1 cellular context compared by ENCODE assay signal in genomic region chr16:30698139-30698815, GRCh38.
A peak's percentile ranks its signal among the peaks of the same experiment; 100 is the strongest.
TF ChIP-seq lines count a peak whose summit lies in the region.

No MANE protein-coding gene starts in this region.

TF ChIP-seq in K562, 482 proteins besides CTCF, POLR2A, EP300 and RAD21 (continued from another document and continues in another):
- TF ChIP-seq SRF (CRISPR knock-in tag; IDR thresholded peaks at IDR 0.05) (peak in 1 of 2 experiments; percentile 59; a peak in 1 of 4 replicates), FOXA1 (IDR thresholded peaks at IDR 0.05; ENCODE audit: borderline replicate concordance) (no peak), HNRNPH1 (optimal IDR thresholded peaks at IDR 0.05; ENCODE audit: low read depth, low read length) (no peak), CUX1 (CRISPR knock-in tag; IDR thresholded peaks at IDR 0.05) (no peak), BHLHE40 (IDR thresholded peaks at IDR 0.05; ENCODE audit: low read length) (no peak), NR3C1 (CRISPR knock-in tag; IDR thresholded peaks at IDR 0.05) (peak; percentile 33; the same call in 1 of the 2 replicates), ZNF639 (CRISPR knock-in tag; conservative IDR thresholded peaks at IDR 0.05 in 1 of 2, IDR thresholded peaks at IDR 0.05 in 1 of 2) (peak in 1 of 2 experiments; percentile 93; a peak in 2 of 4 replicates), XRCC5 (IDR thresholded peaks at IDR 0.05; ENCODE audit: low read depth, low read length) (peak; percentile 49; the same call in 1 of the 2 replicates), MBD2 (IDR thresholded peaks at IDR 0.05; ENCODE audit: borderline replicate concordance, low read depth) (peak; percentile 69), ZNF143 (CRISPR knock-in tag; IDR thresholded peaks at IDR 0.05) (peak; percentile 1; the same call in 1 of the 2 replicates), ELF4 (CRISPR knock-in tag; IDR thresholded peaks at IDR 0.05) (peak; percentile 60), MTA2 (IDR thresholded peaks at IDR 0.05; ENCODE audit: low read depth) (no peak), BRD4 (IDR thresholded peaks at IDR 0.05) (peak; percentile 98), SMARCC2 (IDR thresholded peaks at IDR 0.05; ENCODE audit: low read depth) (no peak), RBM22 (IDR thresholded peaks at IDR 0.05; ENCODE audit: low read depth, low read length, poor library complexity, severe bottlenecking) (peak; percentile 88), SUPT5H (IDR thresholded peaks at IDR 0.05) (peak; percentile 94), GABPB2 (CRISPR knock-in tag; conservative IDR thresholded peaks at IDR 0.05) (peak; percentile 55; the same call in 1 of the 2 replicates), FOSL1 (tag; conservative IDR thresholded peaks at IDR 0.05) (peak; percentile 40; the same call in 1 of the 2 replicates), TBL1XR1 (IDR thresholded peaks at IDR 0.05; ENCODE audit: low read length in 2 of 2) (peak; percentile 28 to 66; a peak in 2 of 4 replicates), ARID3A (IDR thresholded peaks at IDR 0.05; ENCODE audit: borderline replicate concordance, low read depth, low read length) (no peak), POLR2AphosphoS2 (IDR thresholded peaks at IDR 0.05; ENCODE audit: low read length) (peak; percentile 62; the same call in 1 of the 2 replicates), LEF1 (IDR thresholded peaks at IDR 0.05) (no peak), E2F3 (CRISPR knock-in tag; IDR thresholded peaks at IDR 0.05) (peak; percentile 10; the same call in 1 of the 2 replicates), NFRKB (IDR thresholded peaks at IDR 0.05; ENCODE audit: low read depth) (peak; percentile 100), STAT5A (IDR thresholded peaks at IDR 0.05; ENCODE audit: borderline replicate concordance, low read length) (no peak; the same call in 1 of the 2 replicates), KAT7 (CRISPR knock-in tag; IDR thresholded peaks at IDR 0.05; ENCODE audit: borderline replicate concordance) (peak; percentile 45; the same call in 1 of the 2 replicates), SIRT6 (IDR thresholded peaks at IDR 0.05; ENCODE audit: low read depth, low read length) (peak; percentile 49), CBX8 (IDR thresholded peaks at IDR 0.05; ENCODE audit: borderline replicate concordance, extremely low read depth, low read depth, low read length, poor library complexity, severe bottlenecking) (no peak), ATF1 (CRISPR knock-in tag; IDR thresholded peaks at IDR 0.05) (no peak), ATF1 (tag; IDR thresholded peaks at IDR 0.05) (peak; percentile 94)
- TF ChIP-seq, protein P1, sequence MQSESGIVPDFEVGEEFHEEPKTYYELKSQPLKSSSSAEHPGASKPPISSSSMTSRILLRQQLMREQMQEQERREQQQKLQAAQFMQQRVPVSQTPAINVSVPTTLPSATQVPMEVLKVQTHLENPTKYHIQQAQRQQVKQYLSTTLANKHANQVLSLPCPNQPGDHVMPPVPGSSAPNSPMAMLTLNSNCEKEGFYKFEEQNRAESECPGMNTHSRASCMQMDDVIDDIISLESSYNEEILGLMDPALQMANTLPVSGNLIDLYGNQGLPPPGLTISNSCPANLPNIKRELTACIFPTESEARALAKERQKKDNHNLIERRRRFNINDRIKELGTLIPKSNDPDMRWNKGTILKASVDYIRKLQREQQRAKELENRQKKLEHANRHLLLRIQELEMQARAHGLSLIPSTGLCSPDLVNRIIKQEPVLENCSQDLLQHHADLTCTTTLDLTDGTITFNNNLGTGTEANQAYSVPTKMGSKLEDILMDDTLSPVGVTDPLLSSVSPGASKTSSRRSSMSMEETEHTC (IDR thresholded peaks at IDR 0.05): peak; percentile 5; the same call in 1 of the 2 replicates
- TF ChIP-seq, protein P2, sequence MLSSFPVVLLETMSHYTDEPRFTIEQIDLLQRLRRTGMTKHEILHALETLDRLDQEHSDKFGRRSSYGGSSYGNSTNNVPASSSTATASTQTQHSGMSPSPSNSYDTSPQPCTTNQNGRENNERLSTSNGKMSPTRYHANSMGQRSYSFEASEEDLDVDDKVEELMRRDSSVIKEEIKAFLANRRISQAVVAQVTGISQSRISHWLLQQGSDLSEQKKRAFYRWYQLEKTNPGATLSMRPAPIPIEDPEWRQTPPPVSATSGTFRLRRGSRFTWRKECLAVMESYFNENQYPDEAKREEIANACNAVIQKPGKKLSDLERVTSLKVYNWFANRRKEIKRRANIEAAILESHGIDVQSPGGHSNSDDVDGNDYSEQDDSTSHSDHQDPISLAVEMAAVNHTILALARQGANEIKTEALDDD (IDR thresholded peaks at IDR 0.05): 0 out of 2 replicates have a peak, but pooled peaks have one; percentile 79
- TF ChIP-seq, protein P3, sequence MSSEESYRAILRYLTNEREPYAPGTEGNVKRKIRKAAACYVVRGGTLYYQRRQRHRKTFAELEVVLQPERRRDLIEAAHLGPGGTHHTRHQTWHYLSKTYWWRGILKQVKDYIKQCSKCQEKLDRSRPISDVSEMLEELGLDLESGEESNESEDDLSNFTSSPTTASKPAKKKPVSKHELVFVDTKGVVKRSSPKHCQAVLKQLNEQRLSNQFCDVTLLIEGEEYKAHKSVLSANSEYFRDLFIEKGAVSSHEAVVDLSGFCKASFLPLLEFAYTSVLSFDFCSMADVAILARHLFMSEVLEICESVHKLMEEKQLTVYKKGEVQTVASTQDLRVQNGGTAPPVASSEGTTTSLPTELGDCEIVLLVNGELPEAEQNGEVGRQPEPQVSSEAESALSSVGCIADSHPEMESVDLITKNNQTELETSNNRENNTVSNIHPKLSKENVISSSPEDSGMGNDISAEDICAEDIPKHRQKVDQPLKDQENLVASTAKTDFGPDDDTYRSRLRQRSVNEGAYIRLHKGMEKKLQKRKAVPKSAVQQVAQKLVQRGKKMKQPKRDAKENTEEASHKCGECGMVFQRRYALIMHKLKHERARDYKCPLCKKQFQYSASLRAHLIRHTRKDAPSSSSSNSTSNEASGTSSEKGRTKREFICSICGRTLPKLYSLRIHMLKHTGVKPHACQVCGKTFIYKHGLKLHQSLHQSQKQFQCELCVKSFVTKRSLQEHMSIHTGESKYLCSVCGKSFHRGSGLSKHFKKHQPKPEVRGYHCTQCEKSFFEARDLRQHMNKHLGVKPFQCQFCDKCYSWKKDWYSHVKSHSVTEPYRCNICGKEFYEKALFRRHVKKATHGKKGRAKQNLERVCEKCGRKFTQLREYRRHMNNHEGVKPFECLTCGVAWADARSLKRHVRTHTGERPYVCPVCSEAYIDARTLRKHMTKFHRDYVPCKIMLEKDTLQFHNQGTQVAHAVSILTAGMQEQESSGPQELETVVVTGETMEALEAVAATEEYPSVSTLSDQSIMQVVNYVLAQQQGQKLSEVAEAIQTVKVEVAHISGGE (CRISPR knock-in tag; IDR thresholded peaks at IDR 0.05): peak in 1 of 3 experiments; percentile 82; a peak in 1 of 6 replicates
- TF ChIP-seq, protein P4, sequence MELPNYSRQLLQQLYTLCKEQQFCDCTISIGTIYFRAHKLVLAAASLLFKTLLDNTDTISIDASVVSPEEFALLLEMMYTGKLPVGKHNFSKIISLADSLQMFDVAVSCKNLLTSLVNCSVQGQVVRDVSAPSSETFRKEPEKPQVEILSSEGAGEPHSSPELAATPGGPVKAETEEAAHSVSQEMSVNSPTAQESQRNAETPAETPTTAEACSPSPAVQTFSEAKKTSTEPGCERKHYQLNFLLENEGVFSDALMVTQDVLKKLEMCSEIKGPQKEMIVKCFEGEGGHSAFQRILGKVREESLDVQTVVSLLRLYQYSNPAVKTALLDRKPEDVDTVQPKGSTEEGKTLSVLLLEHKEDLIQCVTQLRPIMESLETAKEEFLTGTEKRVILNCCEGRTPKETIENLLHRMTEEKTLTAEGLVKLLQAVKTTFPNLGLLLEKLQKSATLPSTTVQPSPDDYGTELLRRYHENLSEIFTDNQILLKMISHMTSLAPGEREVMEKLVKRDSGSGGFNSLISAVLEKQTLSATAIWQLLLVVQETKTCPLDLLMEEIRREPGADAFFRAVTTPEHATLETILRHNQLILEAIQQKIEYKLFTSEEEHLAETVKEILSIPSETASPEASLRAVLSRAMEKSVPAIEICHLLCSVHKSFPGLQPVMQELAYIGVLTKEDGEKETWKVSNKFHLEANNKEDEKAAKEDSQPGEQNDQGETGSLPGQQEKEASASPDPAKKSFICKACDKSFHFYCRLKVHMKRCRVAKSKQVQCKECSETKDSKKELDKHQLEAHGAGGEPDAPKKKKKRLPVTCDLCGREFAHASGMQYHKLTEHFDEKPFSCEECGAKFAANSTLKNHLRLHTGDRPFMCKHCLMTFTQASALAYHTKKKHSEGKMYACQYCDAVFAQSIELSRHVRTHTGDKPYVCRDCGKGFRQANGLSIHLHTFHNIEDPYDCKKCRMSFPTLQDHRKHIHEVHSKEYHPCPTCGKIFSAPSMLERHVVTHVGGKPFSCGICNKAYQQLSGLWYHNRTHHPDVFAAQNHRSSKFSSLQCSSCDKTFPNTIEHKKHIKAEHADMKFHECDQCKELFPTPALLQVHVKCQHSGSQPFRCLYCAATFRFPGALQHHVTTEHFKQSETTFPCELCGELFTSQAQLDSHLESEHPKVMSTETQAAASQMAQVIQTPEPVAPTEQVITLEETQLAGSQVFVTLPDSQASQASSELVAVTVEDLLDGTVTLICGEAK (IDR thresholded peaks at IDR 0.05): peak; percentile 8; the same call in 1 of the 2 replicates
- TF ChIP-seq, protein P4 (CRISPR knock-in tag; IDR thresholded peaks at IDR 0.05): no peak
